7 cellular contexts compared by ENCODE assay signal in genomic region chr7:130734525-130735272, GRCh38. TPM values are rescaled to one million over a fixed set of nuclear protein-coding genes. Genes with fewer than 3 reads are reported as not detected.
DNase-seq lines count a peak whose midpoint lies in the region; ATAC-seq, FAIRE-seq and TF ChIP-seq lines count a peak whose summit lies in the region.

No MANE protein-coding gene starts in this region.

- ATAC-seq in HG03354 (IDR thresholded peaks at IDR 0.05; ENCODE audit: poor library complexity, severe bottlenecking, unreplicated experiment) (no peak), left lobe of liver (no peak)

- H3K27ac ChIP-seq in duodenal mucosa (ENCODE audit: low read depth, low read length): no peak overlapping the region

- no peak for FAIRE-seq in D721Med (lab: Jason Lieb, UNC)

- H3K9me3 Mint-ChIP-seq in neural crest cell: peaks cover 9% of the 10 kb centered on the region

- DNase-seq in GM10266 (ENCODE audit: extremely low spot score) (peak; percentile 30), M059J (ENCODE audit: low read depth) (peak; percentile 21), neural crest cell (ENCODE audit: low read depth, low spot score) (peak; percentile 9), D721Med (ENCODE audit: insufficient read length, low spot score) (no peak), left lobe of liver (ENCODE audit: low spot score) (no peak)

- H3K36me3 ChIP-seq in duodenal mucosa (ENCODE audit: control insufficient read depth in 1 of 2, insufficient read depth in 2 of 2, low read length in 2 of 2): no peaks in the 10 kb centered on the region

- H3K4me3 Mint-ChIP-seq in neural crest cell: peak overlapping the region; percentile 90

- peaks cover 0 to 5% of the 10 kb centered on the region in 2 donors for H3K4me1 ChIP-seq in duodenal mucosa (ENCODE audit: control insufficient read depth in 1 of 2, insufficient read depth in 2 of 2, low read length in 2 of 2)

- peaks cover 12% of the 10 kb centered on the region for H3K36me3 Mint-ChIP-seq in neural crest cell (ENCODE audit: low read depth)

- peak overlapping the region; percentile 66 for H3K4me3 ChIP-seq in duodenal mucosa (ENCODE audit: low read depth in 1 of 2, low read length in 2 of 2)

- H3K27ac Mint-ChIP-seq in neural crest cell (ENCODE audit: unreplicated experiment): no peak overlapping the region

- TF ChIP-seq CTCF in GM10266 (IDR thresholded peaks at IDR 0.05; ENCODE audit: control insufficient read depth, insufficient read depth, low read depth, missing control alignments) (no peak), neural crest cell (conservative IDR thresholded peaks at IDR 0.05) (no peak), D721Med (IDR thresholded peaks at IDR 0.05; ENCODE audit: insufficient read depth, missing control alignments) (no peak)

- H3K27me3 ChIP-seq in duodenal mucosa (ENCODE audit: control insufficient read depth in 1 of 2, insufficient read depth in 2 of 2, low read length in 2 of 2): peaks cover 72 to 75% of the 10 kb centered on the region in 2 donors

- peaks cover 6% of the 10 kb centered on the region for H3K4me1 Mint-ChIP-seq in neural crest cell

- H3K27me3 Mint-ChIP-seq in neural crest cell (ENCODE audit: low read depth): peaks cover 81% of the 10 kb centered on the region

- H3K9me3 ChIP-seq in duodenal mucosa (ENCODE audit: control insufficient read depth in 1 of 2, low read length in 2 of 2): peaks cover 0 to 6% of the 10 kb centered on the region in 2 donors

- no peak overlapping the region for H3K9ac ChIP-seq in duodenal mucosa (ENCODE audit: low read depth in 1 of 2, low read length in 2 of 2)

RNA-seq across cellular contexts. Expression of gene KLF14, which starts 0.7 kb away (rescaled TPM):
- not detected in 2 replicates for total RNA-seq in M059J (2014; rRNA removed; shearing (Covaris generic))
- total RNA-seq in neural crest cell (not detected in 2 replicates), left lobe of liver (not detected)

RNA-seq across cellular contexts. Expression of gene TSGA13, which starts 48.4 kb away (rescaled TPM):
- not detected in 2 replicates for total RNA-seq in M059J (2014; rRNA removed; shearing (Covaris generic))
- total RNA-seq in neural crest cell (not detected in 2 replicates), left lobe of liver (not detected)

Comparison
In these comparisons a context has a peak if more than half of its experiments do, and no peak if none do; other contexts are left out.
1. DNase-seq: peak in GM10266 (single experiment), M059J (single experiment) and neural crest cell (single experiment); none in D721Med (single experiment) and left lobe of liver (single experiment).